8 cellular contexts compared by ENCODE assay signal in genomic region chr1:241998412-241998921, GRCh38.
DNase-seq lines count a peak whose midpoint lies in the region; ATAC-seq and TF ChIP-seq lines count a peak whose summit lies in the region.

No MANE protein-coding gene starts in this region.

- H4K20me1 ChIP-seq in DOHH2 (ENCODE audit: control insufficient read depth, insufficient read depth, low read depth, low read length), result no peaks in the 10 kb centered on the region

- peak overlapping the region; percentile 43; the same call in 1 of the 2 replicates for H3K4me2 ChIP-seq in DOHH2 (ENCODE audit: low read length)

- no peaks in the 10 kb centered on the region for H3K36me3 ChIP-seq in DOHH2 (ENCODE audit: control insufficient read depth, low read length)

- no peaks in the 10 kb centered on the region for H3K9me2 ChIP-seq in DOHH2 (replicated peaks; ENCODE audit: control insufficient read depth, low read length)

- no peaks in the 10 kb centered on the region for H3K79me2 ChIP-seq in DOHH2 (ENCODE audit: control insufficient read depth, low read length)

- H3K27me3 ChIP-seq in DOHH2 (ENCODE audit: control insufficient read depth, low read length), result no peaks in the 10 kb centered on the region

- H3F3A ChIP-seq in DOHH2 (ENCODE audit: control insufficient read depth, insufficient read depth), result no peaks in the 10 kb centered on the region

- H3K4me3 ChIP-seq in DOHH2 (ENCODE audit: low read length), result no peak overlapping the region
- H3K4me3 ChIP-seq in LNCaP clone FGC (ENCODE audit: low read depth, low read length), result no peak overlapping the region
- H3K4me3 ChIP-seq in choroid plexus epithelial cell (ENCODE audit: low read depth, low read length), result peak overlapping the region; percentile 57

- DNase-seq in LNCaP clone FGC (ENCODE audit: low read depth) (no peak), choroid plexus epithelial cell (ENCODE audit: low read depth) (peak; percentile 79), left kidney (ENCODE audit: low read depth, low spot score) (peak; percentile 78), NCI-H748 treated with DMSO at 0.1 percent for 48 hours (lab: John Stamatoyannopoulos, UW) (no peak)
- peak; percentile 17 for DNase-seq in activated CD4-positive, alpha-beta T cell treated with anti-CD3 and anti-CD28 coated beads for 1 hour
- DNase-seq in stimulated activated CD4-positive, alpha-beta T cell treated with anti-CD3 and anti-CD28 coated beads, Interleukin-2, amount 100 ng/mL, for 24 hours, result peak; percentile 59 to 68

- no peak overlapping the region for H3K27ac ChIP-seq in DOHH2 (ENCODE audit: low read depth, low read length)

- TF ChIP-seq CTCF in DOHH2 (IDR thresholded peaks at IDR 0.05; ENCODE audit: low read depth, low read length, poor library complexity, severe bottlenecking) (peak; percentile 66), LNCaP clone FGC (IDR thresholded peaks at IDR 0.05; ENCODE audit: control insufficient read depth, extremely low read depth, insufficient read depth) (peak; percentile 27; the same call in 1 of the 2 replicates), choroid plexus epithelial cell (conservative IDR thresholded peaks at IDR 0.05; ENCODE audit: low read depth, low read length) (peak; percentile 79)

- H3K4me1 ChIP-seq in DOHH2 (ENCODE audit: control insufficient read depth, low read length), result no peaks in the 10 kb centered on the region

- no peaks in the 10 kb centered on the region for H3K9me3 ChIP-seq in DOHH2 (ENCODE audit: control insufficient read depth, insufficient read depth, low read length)

- peak; percentile 70 for ATAC-seq in GM21786 (IDR thresholded peaks at IDR 0.05; ENCODE audit: unreplicated experiment)

Comparison
In these comparisons a context has a peak if more than half of its experiments do, and no peak if none do; other contexts are left out.
1. CTCF ChIP-seq: peak in every context shown above with its lines; median percentile 79 in choroid plexus epithelial cell; 66 in DOHH2; 27 in LNCaP clone FGC.
2. DNase-seq: peak in activated CD4-positive, alpha-beta T cell treated with anti-CD3 and anti-CD28 coated beads for 1 hour (single experiment), choroid plexus epithelial cell (single experiment), left kidney (single experiment) and stimulated activated CD4-positive, alpha-beta T cell treated with anti-CD3 and anti-CD28 coated beads, Interleukin-2, amount 100 ng/mL, for 24 hours (2 of 2); none in LNCaP clone FGC (single experiment) and NCI-H748 treated with DMSO at 0.1 percent for 48 hours (single experiment).